In genomic region chr6:96834070-96834469, GRCh38 we compare ENCODE assay signal across 1 cellular context.
TF ChIP-seq lines count a peak whose summit lies in the region.

No MANE protein-coding gene starts in this region.

TF ChIP-seq in H1, 55 proteins besides CTCF, POLR2A, EP300 and RAD21:
- TF ChIP-seq EZH2 (IDR thresholded peaks at IDR 0.05; ENCODE audit: low read depth, low read length, severe bottlenecking) = no peak
- no peak for TF ChIP-seq JUN (IDR thresholded peaks at IDR 0.05; ENCODE audit: low read depth, low read length)
- no peak for TF ChIP-seq SAP30 (IDR thresholded peaks at IDR 0.05; ENCODE audit: insufficient read depth, insufficient replicate concordance, low read length)
- TF ChIP-seq BACH1 (IDR thresholded peaks at IDR 0.05; ENCODE audit: low read length) = no peak
- no peak for TF ChIP-seq POLR2AphosphoS5 (IDR thresholded peaks at IDR 0.05; ENCODE audit: low read depth, low read length)
- TF ChIP-seq MAX (IDR thresholded peaks at IDR 0.05) = no peak
- TF ChIP-seq MAFK (IDR thresholded peaks at IDR 0.05; ENCODE audit: low read depth, low read length) = no peak
- TF ChIP-seq ATF2 (IDR thresholded peaks at IDR 0.05; ENCODE audit: low read length) = no peak
- no peak for TF ChIP-seq E2F6 (IDR thresholded peaks at IDR 0.05)
- no peak for TF ChIP-seq SIN3A (conservative IDR thresholded peaks at IDR 0.05 in 1 of 2, IDR thresholded peaks at IDR 0.05 in 1 of 2; ENCODE audit: low read depth in 1 of 2, low read length in 2 of 2)
- TF ChIP-seq CREB1 (IDR thresholded peaks at IDR 0.05) = no peak
- TF ChIP-seq SP1 (IDR thresholded peaks at IDR 0.05; ENCODE audit: low read depth, low read length) = no peak
- no peak for TF ChIP-seq ATF3 (IDR thresholded peaks at IDR 0.05; ENCODE audit: insufficient read depth, low read depth, low read length)
- TF ChIP-seq SUZ12 (IDR thresholded peaks at IDR 0.05; ENCODE audit: low read length) = no peak
